ENCODE assay signal across 12 cellular contexts in genomic region chr9:85536076-85536475, GRCh38.
A peak's percentile ranks its signal among the peaks of the same experiment; 100 is the strongest.
DNase-seq lines count a peak whose midpoint lies in the region; ATAC-seq, FAIRE-seq and TF ChIP-seq lines count a peak whose summit lies in the region.
"Had no signal": no experiment of that assay in that cellular context is flagged by ENCODE, and none has a peak within 500 bp of the region (broad histone marks: within the 10 kb centered on the region; RNA-seq: fewer than 3 reads in every experiment).

No MANE protein-coding gene starts in this region.

- peaks cover 3% of the 10 kb centered on the region for H3K4me1 ChIP-seq in astrocyte (ENCODE audit: insufficient read depth, low read length)

- H3K27me3 ChIP-seq in astrocyte (ENCODE audit: insufficient read depth, low read length) = no peaks in the 10 kb centered on the region

- no peak overlapping the region for H3K4me3 ChIP-seq in astrocyte (ENCODE audit: insufficient read depth, low read depth, low read length)

- no peaks in the 10 kb centered on the region for H3K36me3 ChIP-seq in astrocyte (ENCODE audit: insufficient read depth, low read length)

- no peaks in the 10 kb centered on the region for H3K9me3 Mint-ChIP-seq in astrocyte (ENCODE audit: unreplicated experiment)
- no peaks in the 10 kb centered on the region for H3K9me3 Mint-ChIP-seq in naive thymus-derived CD8-positive, alpha-beta T cell
- H3K9me3 Mint-ChIP-seq: CD8-positive, alpha-beta T cell had no signal

- H2AFZ ChIP-seq in astrocyte (ENCODE audit: low read depth, low read length) = no peak overlapping the region

- H3K4me2 ChIP-seq in astrocyte (ENCODE audit: low read length) = peak overlapping the region; percentile 12

- H4K20me1 ChIP-seq in astrocyte (ENCODE audit: insufficient read depth, low read length) = no peaks in the 10 kb centered on the region

- peak; percentile 59 for ATAC-seq in Right ventricle myocardium superior (ENCODE audit: poor library complexity)
- no peak for ATAC-seq in naive thymus-derived CD8-positive, alpha-beta T cell
- ATAC-seq: CD8-positive, alpha-beta T cell had no signal

- H3K79me2 ChIP-seq in astrocyte (ENCODE audit: insufficient read depth, low read length) = no peaks in the 10 kb centered on the region

- no peak for FAIRE-seq in astrocyte (lab: Jason Lieb, UNC)
- FAIRE-seq: GM12891 had no signal

- H3K4me1 Mint-ChIP-seq in astrocyte (ENCODE audit: low read depth, unreplicated experiment) = peaks cover 3% of the 10 kb centered on the region
- H3K4me1 Mint-ChIP-seq in naive thymus-derived CD8-positive, alpha-beta T cell = no peaks in the 10 kb centered on the region

- peak overlapping the region; percentile 53 for H3K27ac Mint-ChIP-seq in astrocyte (ENCODE audit: unreplicated experiment)
- peak overlapping the region in 1 of 10 donors; percentile 29 for H3K27ac Mint-ChIP-seq in naive thymus-derived CD8-positive, alpha-beta T cell
- H3K27ac Mint-ChIP-seq: CD8-positive, alpha-beta T cell had no signal

- H3K27me3 Mint-ChIP-seq in astrocyte (ENCODE audit: low read depth, unreplicated experiment) = no peaks in the 10 kb centered on the region
- H3K27me3 Mint-ChIP-seq in naive thymus-derived CD8-positive, alpha-beta T cell = no peaks in the 10 kb centered on the region

- H3K9ac ChIP-seq in astrocyte (ENCODE audit: low read length) = no peak overlapping the region

- no peak overlapping the region for H3K27ac ChIP-seq in astrocyte (ENCODE audit: low read depth, low read length)

- no peaks in the 10 kb centered on the region for H3K9me3 ChIP-seq in astrocyte (ENCODE audit: insufficient read depth, low read depth, low read length)

- POLR2A ChIA-PET in naive thymus-derived CD8-positive, alpha-beta T cell (lab: Charles Lee) = no interaction called here

- H3K36me3 Mint-ChIP-seq in astrocyte (ENCODE audit: low read depth, unreplicated experiment) = no peaks in the 10 kb centered on the region
- H3K36me3 Mint-ChIP-seq in naive thymus-derived CD8-positive, alpha-beta T cell = no peaks in the 10 kb centered on the region
- H3K36me3 Mint-ChIP-seq: CD8-positive, alpha-beta T cell had no signal

- intact Hi-C loops in Right ventricle myocardium superior (cut with DNase I) = no loop called here

- H3K4me3 Mint-ChIP-seq in astrocyte (ENCODE audit: unreplicated experiment) = no peak overlapping the region
- H3K4me3 Mint-ChIP-seq in naive thymus-derived CD8-positive, alpha-beta T cell = no peak overlapping the region
- H3K4me3 Mint-ChIP-seq: CD8-positive, alpha-beta T cell had no signal

- no peak for TF ChIP-seq CTCF in astrocyte (IDR thresholded peaks at IDR 0.05; ENCODE audit: insufficient read depth, low read depth, low read length)

- DNase-seq in ELR (ENCODE audit: low read depth) = peak; percentile 6
- peak; percentile 88 for DNase-seq in astrocyte (ENCODE audit: low read depth)
- peak; percentile 49 for DNase-seq in Right ventricle myocardium superior
- DNase-seq in renal cortical epithelial cell (ENCODE audit: low read depth) = peak; percentile 55
- DNase-seq in middle frontal gyrus (ENCODE audit: extremely low spot score, low spot score) = no peak
- no peak for DNase-seq in naive thymus-derived CD8-positive, alpha-beta T cell
- no peak for DNase-seq in NCI-H187 (lab: John Stamatoyannopoulos, UW)
- DNase-seq in activated CD4-positive, alpha-beta T cell treated with anti-CD3 and anti-CD28 coated beads for 1 hour = no peak
- DNase-seq: activated CD4-positive, CD25-positive, alpha-beta regulatory T cell treated with anti-CD3 and anti-CD28 coated beads, Interleukin-2, amount 50 U/mL, for 72 hours; CD8-positive, alpha-beta T cell; KBM-7 had no signal

Comparison
In these comparisons a context has a peak if more than half of its experiments do, and no peak if none do; other contexts are left out.
1. DNase-seq: peak in ELR (single experiment), astrocyte (single experiment), Right ventricle myocardium superior (single experiment) and renal cortical epithelial cell (single experiment); none in middle frontal gyrus (single experiment), naive thymus-derived CD8-positive, alpha-beta T cell (0 of 10), NCI-H187 (0 of 2) and activated CD4-positive, alpha-beta T cell treated with anti-CD3 and anti-CD28 coated beads for 1 hour (single experiment).